Comparison of ENCODE assay signal across 1 cellular context in the genomic region with DNA sequence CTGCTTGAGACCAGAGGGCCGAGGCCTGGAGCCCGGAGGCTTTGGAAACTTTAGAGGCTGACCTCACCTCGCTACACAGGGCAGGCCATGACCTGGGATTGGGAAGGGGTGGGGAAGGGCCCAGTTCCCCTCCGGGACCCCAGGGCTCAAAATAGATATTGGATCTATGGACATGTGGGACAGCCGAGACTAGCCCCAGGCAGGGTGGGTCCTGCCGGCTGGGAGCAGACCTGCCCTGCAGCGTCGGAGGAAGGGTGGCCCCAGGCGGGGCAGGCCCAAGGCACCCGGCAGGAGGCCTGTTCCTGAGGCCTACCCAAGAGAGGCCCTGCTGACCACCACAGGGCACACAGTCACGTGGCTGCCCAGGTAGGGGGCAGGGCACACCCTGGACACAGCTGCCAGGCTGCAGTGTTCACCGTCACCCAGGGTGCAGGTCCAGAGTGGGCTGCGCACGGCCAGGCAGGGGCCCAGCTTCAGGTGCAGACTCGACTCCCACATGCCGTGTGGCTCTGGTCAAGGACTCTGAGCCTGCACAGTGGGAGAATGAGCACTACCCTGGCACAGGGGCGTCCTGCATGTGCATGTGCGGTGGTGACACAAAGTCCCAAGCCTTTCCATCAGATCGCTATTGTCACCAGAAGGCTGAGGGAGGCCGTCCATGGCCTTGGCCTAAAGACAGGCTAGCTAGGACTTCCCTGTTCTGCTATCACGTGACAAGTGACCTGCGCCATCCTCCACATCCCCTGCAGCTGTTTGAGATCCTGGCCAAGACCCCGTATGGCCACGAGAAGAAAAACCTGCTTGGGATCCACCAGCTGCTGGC.
TF ChIP-seq lines count a peak whose summit lies in the region.

No MANE protein-coding gene starts in this region.

TF ChIP-seq in HepG2, 621 proteins besides CTCF, POLR2A, EP300 and RAD21 (continued from another document and continues in another):
- TF ChIP-seq, protein P1, sequence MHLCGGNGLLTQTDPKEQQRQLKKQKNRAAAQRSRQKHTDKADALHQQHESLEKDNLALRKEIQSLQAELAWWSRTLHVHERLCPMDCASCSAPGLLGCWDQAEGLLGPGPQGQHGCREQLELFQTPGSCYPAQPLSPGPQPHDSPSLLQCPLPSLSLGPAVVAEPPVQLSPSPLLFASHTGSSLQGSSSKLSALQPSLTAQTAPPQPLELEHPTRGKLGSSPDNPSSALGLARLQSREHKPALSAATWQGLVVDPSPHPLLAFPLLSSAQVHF (CRISPR knock-in tag; IDR thresholded peaks at IDR 0.05): no peak
- TF ChIP-seq ZEB1 (IDR thresholded peaks at IDR 0.05; ENCODE audit: insufficient replicate concordance, low read depth) (no peak), NR2F2 (IDR thresholded peaks at IDR 0.05; ENCODE audit: borderline replicate concordance, low read depth) (no peak), ZFX (CRISPR knock-in tag; IDR thresholded peaks at IDR 0.05; ENCODE audit: low read depth) (peak; percentile 76), NKX3-1 (CRISPR knock-in tag; IDR thresholded peaks at IDR 0.05) (no peak), ZNF777 (CRISPR knock-in tag; IDR thresholded peaks at IDR 0.05) (no peak), ZNF772 (CRISPR knock-in tag; IDR thresholded peaks at IDR 0.05) (no peak), ZNF331 (CRISPR knock-in tag; IDR thresholded peaks at IDR 0.05) (no peak), TEAD3 (CRISPR knock-in tag; optimal IDR thresholded peaks at IDR 0.05; ENCODE audit: borderline replicate concordance) (peak; percentile 32), GABPB1 (CRISPR knock-in tag; IDR thresholded peaks at IDR 0.05) (no peak), TCF12 (IDR thresholded peaks at IDR 0.05) (no peak), TCF12 (CRISPR knock-in tag; IDR thresholded peaks at IDR 0.05) (no peak), POGZ (CRISPR knock-in tag; IDR thresholded peaks at IDR 0.05) (no peak), SNAPC2 (CRISPR knock-in tag; IDR thresholded peaks at IDR 0.05) (no peak), RXRA (CRISPR knock-in tag; IDR thresholded peaks at IDR 0.05) (0 out of 2 replicates have a peak, but pooled peaks have one; percentile 16), EED (CRISPR knock-in tag; IDR thresholded peaks at IDR 0.05) (no peak), ZSCAN9 (CRISPR knock-in tag; IDR thresholded peaks at IDR 0.05; ENCODE audit: borderline replicate concordance) (no peak), ARNTL (CRISPR knock-in tag; IDR thresholded peaks at IDR 0.05) (0 out of 2 replicates have a peak, but pooled peaks have one; percentile 32), ZNF607 (CRISPR knock-in tag; IDR thresholded peaks at IDR 0.05; ENCODE audit: borderline replicate concordance) (no peak), NCOA5 (CRISPR knock-in tag; IDR thresholded peaks at IDR 0.05) (no peak), DPF2 (CRISPR knock-in tag; IDR thresholded peaks at IDR 0.05; ENCODE audit: borderline replicate concordance, low read depth) (0 out of 2 replicates have a peak, but pooled peaks have one; percentile 30), ZNF790 (CRISPR knock-in tag; IDR thresholded peaks at IDR 0.05; ENCODE audit: borderline replicate concordance) (no peak), NFKB2 (CRISPR knock-in tag; IDR thresholded peaks at IDR 0.05; ENCODE audit: borderline replicate concordance) (no peak)
- TF ChIP-seq, protein P2, sequence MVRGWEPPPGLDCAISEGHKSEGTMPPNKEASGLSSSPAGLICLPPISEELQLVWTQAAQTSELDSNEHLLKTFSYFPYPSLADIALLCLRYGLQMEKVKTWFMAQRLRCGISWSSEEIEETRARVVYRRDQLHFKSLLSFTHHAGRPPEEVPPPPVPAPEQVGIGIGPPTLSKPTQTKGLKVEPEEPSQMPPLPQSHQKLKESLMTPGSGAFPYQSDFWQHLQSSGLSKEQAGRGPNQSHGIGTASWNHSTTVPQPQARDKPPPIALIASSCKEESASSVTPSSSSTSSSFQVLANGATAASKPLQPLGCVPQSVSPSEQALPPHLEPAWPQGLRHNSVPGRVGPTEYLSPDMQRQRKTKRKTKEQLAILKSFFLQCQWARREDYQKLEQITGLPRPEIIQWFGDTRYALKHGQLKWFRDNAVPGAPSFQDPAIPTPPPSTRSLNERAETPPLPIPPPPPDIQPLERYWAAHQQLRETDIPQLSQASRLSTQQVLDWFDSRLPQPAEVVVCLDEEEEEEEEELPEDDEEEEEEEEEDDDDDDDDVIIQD (CRISPR knock-in tag; IDR thresholded peaks at IDR 0.05; ENCODE audit: low read depth): no peak
- TF ChIP-seq, protein P3, sequence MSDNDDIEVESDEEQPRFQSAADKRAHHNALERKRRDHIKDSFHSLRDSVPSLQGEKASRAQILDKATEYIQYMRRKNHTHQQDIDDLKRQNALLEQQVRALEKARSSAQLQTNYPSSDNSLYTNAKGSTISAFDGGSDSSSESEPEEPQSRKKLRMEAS (IDR thresholded peaks at IDR 0.05): peak; percentile 45
- TF ChIP-seq, protein P4, sequence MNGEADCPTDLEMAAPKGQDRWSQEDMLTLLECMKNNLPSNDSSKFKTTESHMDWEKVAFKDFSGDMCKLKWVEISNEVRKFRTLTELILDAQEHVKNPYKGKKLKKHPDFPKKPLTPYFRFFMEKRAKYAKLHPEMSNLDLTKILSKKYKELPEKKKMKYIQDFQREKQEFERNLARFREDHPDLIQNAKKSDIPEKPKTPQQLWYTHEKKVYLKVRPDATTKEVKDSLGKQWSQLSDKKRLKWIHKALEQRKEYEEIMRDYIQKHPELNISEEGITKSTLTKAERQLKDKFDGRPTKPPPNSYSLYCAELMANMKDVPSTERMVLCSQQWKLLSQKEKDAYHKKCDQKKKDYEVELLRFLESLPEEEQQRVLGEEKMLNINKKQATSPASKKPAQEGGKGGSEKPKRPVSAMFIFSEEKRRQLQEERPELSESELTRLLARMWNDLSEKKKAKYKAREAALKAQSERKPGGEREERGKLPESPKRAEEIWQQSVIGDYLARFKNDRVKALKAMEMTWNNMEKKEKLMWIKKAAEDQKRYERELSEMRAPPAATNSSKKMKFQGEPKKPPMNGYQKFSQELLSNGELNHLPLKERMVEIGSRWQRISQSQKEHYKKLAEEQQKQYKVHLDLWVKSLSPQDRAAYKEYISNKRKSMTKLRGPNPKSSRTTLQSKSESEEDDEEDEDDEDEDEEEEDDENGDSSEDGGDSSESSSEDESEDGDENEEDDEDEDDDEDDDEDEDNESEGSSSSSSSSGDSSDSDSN (CRISPR knock-in tag; IDR thresholded peaks at IDR 0.05): peak; percentile 49; the same call in 1 of the 2 replicates
- TF ChIP-seq, protein P5, sequence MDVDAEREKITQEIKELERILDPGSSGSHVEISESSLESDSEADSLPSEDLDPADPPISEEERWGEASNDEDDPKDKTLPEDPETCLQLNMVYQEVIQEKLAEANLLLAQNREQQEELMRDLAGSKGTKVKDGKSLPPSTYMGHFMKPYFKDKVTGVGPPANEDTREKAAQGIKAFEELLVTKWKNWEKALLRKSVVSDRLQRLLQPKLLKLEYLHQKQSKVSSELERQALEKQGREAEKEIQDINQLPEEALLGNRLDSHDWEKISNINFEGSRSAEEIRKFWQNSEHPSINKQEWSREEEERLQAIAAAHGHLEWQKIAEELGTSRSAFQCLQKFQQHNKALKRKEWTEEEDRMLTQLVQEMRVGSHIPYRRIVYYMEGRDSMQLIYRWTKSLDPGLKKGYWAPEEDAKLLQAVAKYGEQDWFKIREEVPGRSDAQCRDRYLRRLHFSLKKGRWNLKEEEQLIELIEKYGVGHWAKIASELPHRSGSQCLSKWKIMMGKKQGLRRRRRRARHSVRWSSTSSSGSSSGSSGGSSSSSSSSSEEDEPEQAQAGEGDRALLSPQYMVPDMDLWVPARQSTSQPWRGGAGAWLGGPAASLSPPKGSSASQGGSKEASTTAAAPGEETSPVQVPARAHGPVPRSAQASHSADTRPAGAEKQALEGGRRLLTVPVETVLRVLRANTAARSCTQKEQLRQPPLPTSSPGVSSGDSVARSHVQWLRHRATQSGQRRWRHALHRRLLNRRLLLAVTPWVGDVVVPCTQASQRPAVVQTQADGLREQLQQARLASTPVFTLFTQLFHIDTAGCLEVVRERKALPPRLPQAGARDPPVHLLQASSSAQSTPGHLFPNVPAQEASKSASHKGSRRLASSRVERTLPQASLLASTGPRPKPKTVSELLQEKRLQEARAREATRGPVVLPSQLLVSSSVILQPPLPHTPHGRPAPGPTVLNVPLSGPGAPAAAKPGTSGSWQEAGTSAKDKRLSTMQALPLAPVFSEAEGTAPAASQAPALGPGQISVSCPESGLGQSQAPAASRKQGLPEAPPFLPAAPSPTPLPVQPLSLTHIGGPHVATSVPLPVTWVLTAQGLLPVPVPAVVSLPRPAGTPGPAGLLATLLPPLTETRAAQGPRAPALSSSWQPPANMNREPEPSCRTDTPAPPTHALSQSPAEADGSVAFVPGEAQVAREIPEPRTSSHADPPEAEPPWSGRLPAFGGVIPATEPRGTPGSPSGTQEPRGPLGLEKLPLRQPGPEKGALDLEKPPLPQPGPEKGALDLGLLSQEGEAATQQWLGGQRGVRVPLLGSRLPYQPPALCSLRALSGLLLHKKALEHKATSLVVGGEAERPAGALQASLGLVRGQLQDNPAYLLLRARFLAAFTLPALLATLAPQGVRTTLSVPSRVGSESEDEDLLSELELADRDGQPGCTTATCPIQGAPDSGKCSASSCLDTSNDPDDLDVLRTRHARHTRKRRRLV (CRISPR knock-in tag; IDR thresholded peaks at IDR 0.05): no peak
- TF ChIP-seq, protein P6, sequence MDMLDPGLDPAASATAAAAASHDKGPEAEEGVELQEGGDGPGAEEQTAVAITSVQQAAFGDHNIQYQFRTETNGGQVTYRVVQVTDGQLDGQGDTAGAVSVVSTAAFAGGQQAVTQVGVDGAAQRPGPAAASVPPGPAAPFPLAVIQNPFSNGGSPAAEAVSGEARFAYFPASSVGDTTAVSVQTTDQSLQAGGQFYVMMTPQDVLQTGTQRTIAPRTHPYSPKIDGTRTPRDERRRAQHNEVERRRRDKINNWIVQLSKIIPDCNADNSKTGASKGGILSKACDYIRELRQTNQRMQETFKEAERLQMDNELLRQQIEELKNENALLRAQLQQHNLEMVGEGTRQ (IDR thresholded peaks at IDR 0.05; ENCODE audit: low read depth, low read length): peak; percentile 60; the same call in 1 of the 2 replicates
- TF ChIP-seq, protein P6 (CRISPR knock-in tag; IDR thresholded peaks at IDR 0.05; ENCODE audit: borderline replicate concordance): peak; percentile 52; the same call in 1 of the 2 replicates
- TF ChIP-seq, protein P7, sequence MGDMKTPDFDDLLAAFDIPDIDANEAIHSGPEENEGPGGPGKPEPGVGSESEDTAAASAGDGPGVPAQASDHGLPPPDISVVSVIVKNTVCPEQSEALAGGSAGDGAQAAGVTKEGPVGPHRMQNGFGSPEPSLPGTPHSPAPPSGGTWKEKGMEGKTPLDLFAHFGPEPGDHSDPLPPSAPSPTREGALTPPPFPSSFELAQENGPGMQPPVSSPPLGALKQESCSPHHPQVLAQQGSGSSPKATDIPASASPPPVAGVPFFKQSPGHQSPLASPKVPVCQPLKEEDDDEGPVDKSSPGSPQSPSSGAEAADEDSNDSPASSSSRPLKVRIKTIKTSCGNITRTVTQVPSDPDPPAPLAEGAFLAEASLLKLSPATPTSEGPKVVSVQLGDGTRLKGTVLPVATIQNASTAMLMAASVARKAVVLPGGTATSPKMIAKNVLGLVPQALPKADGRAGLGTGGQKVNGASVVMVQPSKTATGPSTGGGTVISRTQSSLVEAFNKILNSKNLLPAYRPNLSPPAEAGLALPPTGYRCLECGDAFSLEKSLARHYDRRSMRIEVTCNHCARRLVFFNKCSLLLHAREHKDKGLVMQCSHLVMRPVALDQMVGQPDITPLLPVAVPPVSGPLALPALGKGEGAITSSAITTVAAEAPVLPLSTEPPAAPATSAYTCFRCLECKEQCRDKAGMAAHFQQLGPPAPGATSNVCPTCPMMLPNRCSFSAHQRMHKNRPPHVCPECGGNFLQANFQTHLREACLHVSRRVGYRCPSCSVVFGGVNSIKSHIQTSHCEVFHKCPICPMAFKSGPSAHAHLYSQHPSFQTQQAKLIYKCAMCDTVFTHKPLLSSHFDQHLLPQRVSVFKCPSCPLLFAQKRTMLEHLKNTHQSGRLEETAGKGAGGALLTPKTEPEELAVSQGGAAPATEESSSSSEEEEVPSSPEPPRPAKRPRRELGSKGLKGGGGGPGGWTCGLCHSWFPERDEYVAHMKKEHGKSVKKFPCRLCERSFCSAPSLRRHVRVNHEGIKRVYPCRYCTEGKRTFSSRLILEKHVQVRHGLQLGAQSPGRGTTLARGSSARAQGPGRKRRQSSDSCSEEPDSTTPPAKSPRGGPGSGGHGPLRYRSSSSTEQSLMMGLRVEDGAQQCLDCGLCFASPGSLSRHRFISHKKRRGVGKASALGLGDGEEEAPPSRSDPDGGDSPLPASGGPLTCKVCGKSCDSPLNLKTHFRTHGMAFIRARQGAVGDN (CRISPR knock-in tag; IDR thresholded peaks at IDR 0.05): peak; percentile 67
- TF ChIP-seq, protein P8, sequence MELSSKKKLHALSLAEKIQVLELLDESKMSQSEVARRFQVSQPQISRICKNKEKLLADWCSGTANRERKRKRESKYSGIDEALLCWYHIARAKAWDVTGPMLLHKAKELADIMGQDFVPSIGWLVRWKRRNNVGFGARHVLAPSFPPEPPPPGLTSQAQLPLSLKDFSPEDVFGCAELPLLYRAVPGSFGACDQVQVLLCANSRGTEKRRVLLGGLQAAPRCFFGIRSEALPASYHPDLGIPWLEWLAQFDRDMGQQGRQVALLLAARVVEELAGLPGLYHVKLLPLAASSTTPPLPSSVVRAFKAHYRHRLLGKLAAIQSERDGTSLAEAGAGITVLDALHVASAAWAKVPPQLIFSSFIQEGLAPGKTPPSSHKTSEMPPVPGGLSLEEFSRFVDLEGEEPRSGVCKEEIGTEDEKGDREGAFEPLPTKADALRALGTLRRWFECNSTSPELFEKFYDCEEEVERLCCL (CRISPR knock-in tag; IDR thresholded peaks at IDR 0.05; ENCODE audit: borderline replicate concordance): no peak
- TF ChIP-seq, protein P9, sequence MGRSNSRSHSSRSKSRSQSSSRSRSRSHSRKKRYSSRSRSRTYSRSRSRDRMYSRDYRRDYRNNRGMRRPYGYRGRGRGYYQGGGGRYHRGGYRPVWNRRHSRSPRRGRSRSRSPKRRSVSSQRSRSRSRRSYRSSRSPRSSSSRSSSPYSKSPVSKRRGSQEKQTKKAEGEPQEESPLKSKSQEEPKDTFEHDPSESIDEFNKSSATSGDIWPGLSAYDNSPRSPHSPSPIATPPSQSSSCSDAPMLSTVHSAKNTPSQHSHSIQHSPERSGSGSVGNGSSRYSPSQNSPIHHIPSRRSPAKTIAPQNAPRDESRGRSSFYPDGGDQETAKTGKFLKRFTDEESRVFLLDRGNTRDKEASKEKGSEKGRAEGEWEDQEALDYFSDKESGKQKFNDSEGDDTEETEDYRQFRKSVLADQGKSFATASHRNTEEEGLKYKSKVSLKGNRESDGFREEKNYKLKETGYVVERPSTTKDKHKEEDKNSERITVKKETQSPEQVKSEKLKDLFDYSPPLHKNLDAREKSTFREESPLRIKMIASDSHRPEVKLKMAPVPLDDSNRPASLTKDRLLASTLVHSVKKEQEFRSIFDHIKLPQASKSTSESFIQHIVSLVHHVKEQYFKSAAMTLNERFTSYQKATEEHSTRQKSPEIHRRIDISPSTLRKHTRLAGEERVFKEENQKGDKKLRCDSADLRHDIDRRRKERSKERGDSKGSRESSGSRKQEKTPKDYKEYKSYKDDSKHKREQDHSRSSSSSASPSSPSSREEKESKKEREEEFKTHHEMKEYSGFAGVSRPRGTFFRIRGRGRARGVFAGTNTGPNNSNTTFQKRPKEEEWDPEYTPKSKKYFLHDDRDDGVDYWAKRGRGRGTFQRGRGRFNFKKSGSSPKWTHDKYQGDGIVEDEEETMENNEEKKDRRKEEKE (IDR thresholded peaks at IDR 0.05): no peak
